In the genomic region with DNA sequence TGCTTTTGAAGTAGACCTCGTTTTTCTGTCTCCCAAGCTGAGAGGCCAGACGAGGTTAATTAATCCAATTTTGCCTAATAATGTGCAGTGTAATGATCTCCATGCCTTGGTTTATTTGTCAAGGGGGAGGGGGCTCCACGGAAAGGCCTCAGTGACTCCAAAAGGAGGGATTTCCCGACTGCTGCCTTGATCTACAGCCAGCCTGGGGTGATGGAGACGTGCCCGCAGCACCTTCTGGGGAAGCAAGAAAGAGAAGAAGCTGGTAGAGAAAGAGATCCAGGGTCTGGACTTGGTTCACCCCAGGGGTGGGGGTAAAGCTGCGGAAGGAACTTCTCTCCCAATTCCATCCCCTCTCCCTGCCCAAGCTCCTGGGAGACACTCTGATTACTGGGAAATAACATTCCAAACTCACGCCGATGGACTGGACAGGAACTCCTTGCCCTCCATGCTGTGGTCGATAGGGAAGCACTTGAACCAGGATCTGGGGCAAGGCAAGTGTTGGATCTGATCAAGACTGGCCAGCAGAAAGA, we compare ENCODE assay signal across 34 cellular contexts. TPM values are rescaled to one million over a fixed set of nuclear protein-coding genes. Genes with fewer than 3 reads are reported as not detected.
"Had no signal": no experiment of that assay in that cellular context is flagged by ENCODE, and none has a peak within 500 bp of the region (broad histone marks: within the 10 kb centered on the region; RNA-seq: fewer than 3 reads in every experiment).

No MANE protein-coding gene starts in this region.

- ATAC-seq: activated CD8-positive, alpha-beta memory T cell treated with anti-CD3 and anti-CD28 coated beads, Interleukin-2, amount 10 ng/mL, durations not matched to agents 7 days and 5 days; activated T-cell treated with anti-CD3 and anti-CD28 coated beads, Interleukin-2, amount 50 U/mL, for 72 hours; activated T-helper 17 cell treated with anti-CD3 and anti-CD28 coated beads, Interleukin-2, amount 50 U/mL, for 72 hours; body of pancreas; K562; PC-3 had no signal

- H3K27ac ChIP-seq: breast epithelium, Peyer's patch, SJSA1, VCaP had no signal

- H3K27me3 ChIP-seq: body of pancreas, Peyer's patch, SJSA1 had no signal

- DNase-seq: activated CD4-positive, alpha-beta memory T cell treated with anti-CD3 and anti-CD28 coated beads, Interleukin-2, amount 10 ng/mL, durations not matched to agents 7 days and 5 days; activated CD4-positive, alpha-beta T cell treated with anti-CD3 and anti-CD28 coated beads for 1 hour; activated CD4-positive, alpha-beta T cell treated with anti-CD3 and anti-CD28 coated beads for 48 hours; activated CD4-positive, CD25-positive, alpha-beta regulatory T cell; activated CD8-positive, alpha-beta memory T cell treated with anti-CD3 and anti-CD28 coated beads for 24 hours; activated CD8-positive, alpha-beta memory T cell treated with anti-CD3 and anti-CD28 coated beads, Interleukin-2, amount 10 ng/mL, durations not matched to agents 7 days and 5 days; activated CD8-positive, alpha-beta memory T cell treated with anti-CD3 and anti-CD28 coated beads, Interleukin-2, amount 50 U/mL, for 48 hours; activated effector memory CD4-positive, alpha-beta T cell treated with anti-CD3 and anti-CD28 coated beads, Interleukin-2, amount 50 U/mL, for 16 hours; activated naive CD4-positive, alpha-beta T cell treated with Interleukin-2 at 50 U/mL for 16 hours; activated naive CD8-positive, alpha-beta T cell treated with anti-CD3 and anti-CD28 coated beads, Interleukin-2, amount 10 ng/mL, durations not matched to agents 7 days and 5 days; activated T-cell treated with anti-CD3 and anti-CD28 coated beads, Interleukin-2, amount 50 U/mL, for 72 hours; body of pancreas; NCI-H1105; NCI-H1417 treated with DMSO at 0.1 percent for 48 hours; NCI-H187 treated with DMSO at 0.1 percent for 48 hours; NCI-H2081; NCI-H226; NCI-H446 treated with DMSO at 0.1 percent for 48 hours; NCI-H524; NCI-H69; NK-92 treated with Interleukin-12 subunit alpha and Interleukin-12 subunit beta, amount 100 ng/mL, for 24 hours; PC-3; Peyer's patch; RPMI8226; SHP77 treated with DMSO at 0.1 percent for 48 hours; SK-N-SH; T-helper 1 cell; T-helper 2 cell; T-helper 9 cell had no signal

RNA-seq across cellular contexts. Expression of a gene that starts 44.1 kb away (rescaled TPM):
- total RNA-seq: activated naive CD8-positive, alpha-beta T cell treated with anti-CD3 and anti-CD28 coated beads, Interleukin-2, amount 10 ng/mL, durations not matched to agents 7 days and 5 days; Peyer's patch had no signal
